In the genomic region with DNA sequence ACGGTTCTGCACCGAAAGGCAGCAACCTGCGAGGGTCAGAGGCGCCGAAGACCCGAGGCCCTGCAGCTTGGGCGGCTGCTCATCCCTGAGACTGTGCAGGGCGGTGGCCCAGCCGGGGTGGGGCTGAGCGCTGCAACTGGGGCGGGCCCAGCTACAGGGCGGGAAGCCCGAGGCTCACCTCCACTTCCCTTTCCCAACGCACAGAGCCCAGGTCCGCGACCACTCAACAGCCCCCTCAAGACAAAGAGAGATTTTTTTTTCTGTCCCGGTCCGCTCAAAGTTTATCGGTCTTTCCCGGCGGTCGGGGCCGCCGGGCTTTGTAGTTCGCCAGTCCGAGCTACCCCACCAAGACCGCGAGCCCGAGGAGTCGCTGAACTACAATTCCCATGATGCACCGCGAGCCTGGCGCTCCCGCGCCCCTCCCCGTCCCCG, we compare ENCODE assay signal across 8 cellular contexts. TPM values are rescaled to one million over a fixed set of nuclear protein-coding genes. Genes with fewer than 3 reads are reported as not detected.
A peak's percentile ranks its signal among the peaks of the same experiment; 100 is the strongest.
DNase-seq lines count a peak whose midpoint lies in the region; ATAC-seq and TF ChIP-seq lines count a peak whose summit lies in the region.

No MANE protein-coding gene starts in this region.

- H2BK5ac ChIP-seq in IMR-90 (ENCODE audit: low read depth, low read length, poor library complexity, severe bottlenecking), result peak overlapping the region; percentile 86

- H3K36me3 ChIP-seq in IMR-90 (ENCODE audit: control insufficient read depth, insufficient read depth, low read length) (no peaks in the 10 kb centered on the region), OCI-LY3 (replicated peaks; ENCODE audit: low read depth, low read length) (no peaks in the 10 kb centered on the region)

- H3K4me1 ChIP-seq in IMR-90 (ENCODE audit: control insufficient read depth, insufficient read depth, low read length), result peaks cover 7% of the 10 kb centered on the region
- peaks cover 39% of the 10 kb centered on the region for H3K4me1 ChIP-seq in OCI-LY3 (ENCODE audit: low read length)

- BruUV-seq in IMR-90 (replicated peaks; lab: Mats Ljungman, UMichigan), result no TSS peak

- H4K5ac ChIP-seq in IMR-90 (ENCODE audit: low read depth, low read length), result peak overlapping the region; percentile 98

- H3K4ac ChIP-seq in IMR-90 (ENCODE audit: low read depth, low read length), result peak overlapping the region; percentile 94

- H3K9me3 ChIP-seq in IMR-90 (ENCODE audit: control insufficient read depth, insufficient read depth, low read length), result no peaks in the 10 kb centered on the region
- H3K9me3 ChIP-seq in OCI-LY3 (ENCODE audit: insufficient read depth, low read length), result no peaks in the 10 kb centered on the region

- peak overlapping the region; percentile 97 for H3K14ac ChIP-seq in IMR-90 (replicated peaks; ENCODE audit: low read depth, low read length)

- peak; percentile 50 for DNase-seq in DMS 273 treated with DMSO at 0.1 percent for 48 hours (lab: John Stamatoyannopoulos, UW)
- DNase-seq in IMR-90, result peak; percentile 91
- DNase-seq in activated T-cell treated with anti-CD3 and anti-CD28 coated beads for 24 hours (ENCODE audit: low read depth), result peak; percentile 87
- DNase-seq in epithelial cell of prostate (ENCODE audit: low read depth, low spot score), result peak; percentile 27
- DNase-seq in middle frontal gyrus (ENCODE audit: extremely low spot score, low spot score), result peak; percentile 89
- peak; percentile 78 to 86 for DNase-seq in stimulated activated CD8-positive, alpha-beta memory T cell treated with anti-CD3 and anti-CD28 coated beads, Interleukin-2, amount 100 ng/mL, for 1 hour (ENCODE audit: low read depth in 2 of 2)

- H3K79me1 ChIP-seq in IMR-90 (ENCODE audit: low read depth in 1 of 2, low read length in 2 of 2), result peaks cover 5 to 43% of the 10 kb centered on the region in 2 experiments; a peak in 3 of 4 replicates

- peaks cover 28% of the 10 kb centered on the region for H3K79me2 ChIP-seq in OCI-LY3 (ENCODE audit: low read length)

- in situ Hi-C loops in IMR-90 (cut with MboI; ENCODE audit: low sequenced_read_pairs), result no loop called here

- H4K91ac ChIP-seq in IMR-90 (ENCODE audit: insufficient read depth, low read depth, low read length), result peak overlapping the region; percentile 97

- H3K9ac ChIP-seq in IMR-90 (ENCODE audit: low read depth, low read length) (peak overlapping the region; percentile 98), OCI-LY3 (ENCODE audit: low read length) (peak overlapping the region; percentile 93)

- H3K4me3 ChIP-seq in IMR-90 (ENCODE audit: insufficient read depth, low read depth, low read length) (peak overlapping the region; percentile 81), OCI-LY3 (ENCODE audit: low read length) (peak overlapping the region; percentile 87)

- peak overlapping the region; percentile 98 for H3K56ac ChIP-seq in IMR-90 (ENCODE audit: extremely low read depth, insufficient read depth, low read length)

- no peak for TF ChIP-seq CTCF in IMR-90 (conservative IDR thresholded peaks at IDR 0.05; ENCODE audit: low read depth, low read length)
- TF ChIP-seq CTCF in OCI-LY3 (IDR thresholded peaks at IDR 0.05; ENCODE audit: low read depth, low read length), result no peak

- peak overlapping the region; percentile 88 for H2BK120ac ChIP-seq in IMR-90 (ENCODE audit: low read depth, low read length)

- H4K20me1 ChIP-seq in IMR-90 (ENCODE audit: insufficient read depth, low read length) (peaks cover 3% of the 10 kb centered on the region), OCI-LY3 (ENCODE audit: insufficient read depth, low read length) (no peaks in the 10 kb centered on the region)

- H2AFZ ChIP-seq in IMR-90 (replicated peaks; ENCODE audit: low read length, poor library complexity) (peak overlapping the region; percentile 97), OCI-LY3 (ENCODE audit: low read depth, low read length) (peak overlapping the region; percentile 99)

- peak overlapping the region; percentile 95; the same call in 2 of the 3 replicates for H2BK15ac ChIP-seq in IMR-90 (ENCODE audit: low read depth, low read length)

- dilution Hi-C loops in IMR-90 (cut with HindIII; ENCODE audit: low sequenced_read_pairs, unreplicated experiment), result no loop called here

- H3K18ac ChIP-seq in IMR-90 (ENCODE audit: low read depth, low read length), result peak overlapping the region; percentile 87; the same call in 1 of the 2 replicates

- POLR2A ChIA-PET in IMR-90 (lab: Charles Lee; ENCODE audit: unreplicated experiment), result interaction anchor here (0.5 kb wide), 1 partner anchor 26 kb away, joined by 9 read pairs; no protein-coding TSS in a partner anchor

- peak overlapping the region; percentile 84; the same call in 1 of the 2 replicates for H3K23ac ChIP-seq in IMR-90 (ENCODE audit: low read depth, low read length)

- H3K27me3 ChIP-seq in IMR-90 (ENCODE audit: control insufficient read depth, insufficient read depth, low read length) (no peaks in the 10 kb centered on the region), OCI-LY3 (ENCODE audit: low read depth, low read length) (no peaks in the 10 kb centered on the region)

- 0% methylated on average over 15 of the region's 37 CpGs; no CpG with 5 or more reads in 1 of the 2 experiments for WGBS in IMR-90 (ENCODE audit: extremely low coverage in 2 of 2, insufficient read length in 1 of 2), 2 experiments

- peak; percentile 9; the same call in 1 of the 2 replicates for TF ChIP-seq POLR2A in IMR-90 (IDR thresholded peaks at IDR 0.05; ENCODE audit: low read depth, low read length)

- peak; percentile 88 for ATAC-seq in GM21529 (IDR thresholded peaks at IDR 0.05; ENCODE audit: unreplicated experiment)
- peak; percentile 96 for ATAC-seq in IMR-90 (ENCODE audit: low read depth)

- no peak for TF ChIP-seq RAD21 in IMR-90 (IDR thresholded peaks at IDR 0.05; ENCODE audit: low read length)

- H3K4me2 ChIP-seq in IMR-90 (ENCODE audit: low read depth, low read length), result peak overlapping the region; percentile 91
- peak overlapping the region; percentile 96 for H3K4me2 ChIP-seq in OCI-LY3 (ENCODE audit: low read length)

- CTCF ChIA-PET in IMR-90 (lab: Yijun Ruan, JAX), result interaction anchor here (0.6 to 1.0 kb wide), 3 partner anchors 98 to 475 kb away, joined by 3 to 6 read pairs (median 4); no protein-coding TSS in a partner anchor

- peak overlapping the region; percentile 98 for H2AK5ac ChIP-seq in IMR-90 (ENCODE audit: low read depth, low read length)

- peak overlapping the region; percentile 97 for H2AK9ac ChIP-seq in IMR-90 (replicated peaks; ENCODE audit: low read depth, low read length, poor library complexity)

- H2BK20ac ChIP-seq in IMR-90 (ENCODE audit: low read depth, low read length), result no peak overlapping the region

- H3K27ac ChIP-seq in IMR-90 (ENCODE audit: insufficient read depth, low read length) (peak overlapping the region; percentile 87), OCI-LY3 (ENCODE audit: low read length) (peak overlapping the region; percentile 64), epithelial cell of prostate (peak overlapping the region; percentile 44)

- peaks cover 7% of the 10 kb centered on the region; the same call in 1 of the 2 replicates for H3K9me1 ChIP-seq in IMR-90 (ENCODE audit: insufficient read depth, low read length)

- intact Hi-C loops in IMR-90 (cut with micrococcal nuclease), result loop anchor here (1.0 to 10.0 kb wide), 2 partner anchors 89 to 172 kb away; no protein-coding TSS in a partner anchor

- peak overlapping the region; percentile 97 to 98 for H4K8ac ChIP-seq in IMR-90 (ENCODE audit: low read depth in 2 of 2, low read length in 2 of 2)

TF ChIP-seq in IMR-90, 13 proteins besides CTCF, POLR2A, EP300 and RAD21:
- TF ChIP-seq, protein P1, sequence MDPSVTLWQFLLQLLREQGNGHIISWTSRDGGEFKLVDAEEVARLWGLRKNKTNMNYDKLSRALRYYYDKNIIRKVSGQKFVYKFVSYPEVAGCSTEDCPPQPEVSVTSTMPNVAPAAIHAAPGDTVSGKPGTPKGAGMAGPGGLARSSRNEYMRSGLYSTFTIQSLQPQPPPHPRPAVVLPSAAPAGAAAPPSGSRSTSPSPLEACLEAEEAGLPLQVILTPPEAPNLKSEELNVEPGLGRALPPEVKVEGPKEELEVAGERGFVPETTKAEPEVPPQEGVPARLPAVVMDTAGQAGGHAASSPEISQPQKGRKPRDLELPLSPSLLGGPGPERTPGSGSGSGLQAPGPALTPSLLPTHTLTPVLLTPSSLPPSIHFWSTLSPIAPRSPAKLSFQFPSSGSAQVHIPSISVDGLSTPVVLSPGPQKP (IDR thresholded peaks at IDR 0.05; ENCODE audit: borderline replicate concordance, low read depth, low read length), result no peak
- TF ChIP-seq MAZ (IDR thresholded peaks at IDR 0.05; ENCODE audit: borderline replicate concordance, low read depth, low read length) (0 out of 2 replicates have a peak, but pooled peaks have one; percentile 16), BHLHE40 (IDR thresholded peaks at IDR 0.05; ENCODE audit: low read depth, low read length) (peak; percentile 60; the same call in 1 of the 2 replicates)

RNA-seq across cellular contexts. Expression of a gene that starts 0.6 kb away (rescaled TPM):
- 16.8 and 35.8 TPM in 2 replicates for total RNA-seq in IMR-90 (2012; rRNA removed)
- 6.5 and 6.9 TPM in 2 replicates for polyA plus RNA-seq in IMR-90 (2012; rRNA removed)
- 1.2 and 1.5 TPM in 2 replicates for polyA plus RNA-seq in IMR-90 (2012; cell fraction: cytosol; rRNA removed)
- polyA plus RNA-seq in IMR-90 (2012; cell fraction: nucleus; rRNA removed; ENCODE audit: low replicate concordance), result 0.91 and 5.9 TPM in 2 replicates

Comparison
In these comparisons a context has a peak if more than half of its experiments do, and no peak if none do; other contexts are left out.
1. Peak in every context shown above with its lines: DNase-seq, ATAC-seq, H3K4me3 ChIP-seq and H3K27ac ChIP-seq.
2. DNase-seq: peak in every context shown above with its lines; median percentile 91 in IMR-90; 89 in middle frontal gyrus; 87 in activated T-cell treated with anti-CD3 and anti-CD28 coated beads for 24 hours; 82 in stimulated activated CD8-positive, alpha-beta memory T cell treated with anti-CD3 and anti-CD28 coated beads, Interleukin-2, amount 100 ng/mL, for 1 hour; 50 in DMS 273 treated with DMSO at 0.1 percent for 48 hours; 27 in epithelial cell of prostate.